Comparison of ENCODE assay signal across 1 cellular context in the genomic region with DNA sequence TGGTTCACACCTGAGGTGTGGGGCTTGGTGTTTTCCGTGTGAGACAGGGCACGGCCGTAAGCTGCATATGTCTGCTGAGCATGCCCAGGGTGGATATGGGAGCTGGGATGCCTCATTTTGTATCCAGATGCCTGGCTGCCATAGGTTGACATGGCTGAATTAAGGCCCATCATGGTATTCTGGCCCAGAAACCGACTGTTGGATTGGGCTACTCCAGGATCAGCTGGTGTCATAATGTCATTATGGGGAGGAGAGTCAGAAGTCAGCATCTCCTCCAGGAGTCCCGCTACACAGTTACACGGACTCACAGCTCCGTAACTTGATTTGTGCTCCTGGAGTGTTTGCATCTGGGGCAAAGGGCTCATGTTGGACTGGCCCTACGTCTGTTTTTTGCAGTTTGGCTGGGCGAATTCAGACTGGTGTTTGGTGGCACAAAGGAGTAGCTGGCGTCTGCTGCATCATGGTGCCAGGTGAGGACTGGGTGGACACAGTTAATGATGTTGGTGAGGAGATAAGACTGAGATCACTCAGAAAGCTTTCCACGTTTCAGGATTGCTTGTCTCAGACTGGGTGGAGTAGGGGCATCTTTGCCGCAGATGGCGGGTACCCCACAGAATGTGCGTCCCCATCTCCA.
TF ChIP-seq lines count a peak whose summit lies in the region.

No MANE protein-coding gene starts in this region.

TF ChIP-seq in HepG2, 621 proteins besides CTCF, POLR2A, EP300 and RAD21:
- TF ChIP-seq, protein P1, sequence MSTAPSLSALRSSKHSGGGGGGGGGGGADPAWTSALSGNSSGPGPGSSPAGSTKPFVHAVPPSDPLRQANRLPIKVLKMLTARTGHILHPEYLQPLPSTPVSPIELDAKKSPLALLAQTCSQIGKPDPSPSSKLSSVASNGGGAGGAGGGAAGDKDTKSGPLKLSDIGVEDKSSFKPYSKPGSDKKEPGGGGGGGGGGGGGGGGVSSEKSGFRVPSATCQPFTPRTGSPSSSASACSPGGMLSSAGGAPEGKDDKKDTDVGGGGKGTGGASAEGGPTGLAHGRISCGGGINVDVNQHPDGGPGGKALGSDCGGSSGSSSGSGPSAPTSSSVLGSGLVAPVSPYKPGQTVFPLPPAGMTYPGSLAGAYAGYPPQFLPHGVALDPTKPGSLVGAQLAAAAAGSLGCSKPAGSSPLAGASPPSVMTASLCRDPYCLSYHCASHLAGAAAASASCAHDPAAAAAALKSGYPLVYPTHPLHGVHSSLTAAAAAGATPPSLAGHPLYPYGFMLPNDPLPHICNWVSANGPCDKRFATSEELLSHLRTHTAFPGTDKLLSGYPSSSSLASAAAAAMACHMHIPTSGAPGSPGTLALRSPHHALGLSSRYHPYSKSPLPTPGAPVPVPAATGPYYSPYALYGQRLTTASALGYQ (CRISPR knock-in tag; IDR thresholded peaks at IDR 0.05) = no peak
- TF ChIP-seq ELF3 (CRISPR knock-in tag; IDR thresholded peaks at IDR 0.05) = no peak
- TF ChIP-seq, protein P2, sequence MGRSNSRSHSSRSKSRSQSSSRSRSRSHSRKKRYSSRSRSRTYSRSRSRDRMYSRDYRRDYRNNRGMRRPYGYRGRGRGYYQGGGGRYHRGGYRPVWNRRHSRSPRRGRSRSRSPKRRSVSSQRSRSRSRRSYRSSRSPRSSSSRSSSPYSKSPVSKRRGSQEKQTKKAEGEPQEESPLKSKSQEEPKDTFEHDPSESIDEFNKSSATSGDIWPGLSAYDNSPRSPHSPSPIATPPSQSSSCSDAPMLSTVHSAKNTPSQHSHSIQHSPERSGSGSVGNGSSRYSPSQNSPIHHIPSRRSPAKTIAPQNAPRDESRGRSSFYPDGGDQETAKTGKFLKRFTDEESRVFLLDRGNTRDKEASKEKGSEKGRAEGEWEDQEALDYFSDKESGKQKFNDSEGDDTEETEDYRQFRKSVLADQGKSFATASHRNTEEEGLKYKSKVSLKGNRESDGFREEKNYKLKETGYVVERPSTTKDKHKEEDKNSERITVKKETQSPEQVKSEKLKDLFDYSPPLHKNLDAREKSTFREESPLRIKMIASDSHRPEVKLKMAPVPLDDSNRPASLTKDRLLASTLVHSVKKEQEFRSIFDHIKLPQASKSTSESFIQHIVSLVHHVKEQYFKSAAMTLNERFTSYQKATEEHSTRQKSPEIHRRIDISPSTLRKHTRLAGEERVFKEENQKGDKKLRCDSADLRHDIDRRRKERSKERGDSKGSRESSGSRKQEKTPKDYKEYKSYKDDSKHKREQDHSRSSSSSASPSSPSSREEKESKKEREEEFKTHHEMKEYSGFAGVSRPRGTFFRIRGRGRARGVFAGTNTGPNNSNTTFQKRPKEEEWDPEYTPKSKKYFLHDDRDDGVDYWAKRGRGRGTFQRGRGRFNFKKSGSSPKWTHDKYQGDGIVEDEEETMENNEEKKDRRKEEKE (IDR thresholded peaks at IDR 0.05) = no peak
- TF ChIP-seq, protein P3, sequence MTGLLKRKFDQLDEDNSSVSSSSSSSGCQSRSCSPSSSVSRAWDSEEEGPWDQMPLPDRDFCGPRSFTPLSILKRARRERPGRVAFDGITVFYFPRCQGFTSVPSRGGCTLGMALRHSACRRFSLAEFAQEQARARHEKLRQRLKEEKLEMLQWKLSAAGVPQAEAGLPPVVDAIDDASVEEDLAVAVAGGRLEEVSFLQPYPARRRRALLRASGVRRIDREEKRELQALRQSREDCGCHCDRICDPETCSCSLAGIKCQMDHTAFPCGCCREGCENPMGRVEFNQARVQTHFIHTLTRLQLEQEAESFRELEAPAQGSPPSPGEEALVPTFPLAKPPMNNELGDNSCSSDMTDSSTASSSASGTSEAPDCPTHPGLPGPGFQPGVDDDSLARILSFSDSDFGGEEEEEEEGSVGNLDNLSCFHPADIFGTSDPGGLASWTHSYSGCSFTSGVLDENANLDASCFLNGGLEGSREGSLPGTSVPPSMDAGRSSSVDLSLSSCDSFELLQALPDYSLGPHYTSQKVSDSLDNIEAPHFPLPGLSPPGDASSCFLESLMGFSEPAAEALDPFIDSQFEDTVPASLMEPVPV (CRISPR knock-in tag; IDR thresholded peaks at IDR 0.05) = no peak
- TF ChIP-seq, protein P4, sequence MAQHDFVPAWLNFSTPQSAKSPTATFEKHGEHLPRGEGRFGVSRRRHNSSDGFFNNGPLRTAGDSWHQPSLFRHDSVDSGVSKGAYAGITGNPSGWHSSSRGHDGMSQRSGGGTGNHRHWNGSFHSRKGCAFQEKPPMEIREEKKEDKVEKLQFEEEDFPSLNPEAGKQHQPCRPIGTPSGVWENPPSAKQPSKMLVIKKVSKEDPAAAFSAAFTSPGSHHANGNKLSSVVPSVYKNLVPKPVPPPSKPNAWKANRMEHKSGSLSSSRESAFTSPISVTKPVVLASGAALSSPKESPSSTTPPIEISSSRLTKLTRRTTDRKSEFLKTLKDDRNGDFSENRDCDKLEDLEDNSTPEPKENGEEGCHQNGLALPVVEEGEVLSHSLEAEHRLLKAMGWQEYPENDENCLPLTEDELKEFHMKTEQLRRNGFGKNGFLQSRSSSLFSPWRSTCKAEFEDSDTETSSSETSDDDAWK (CRISPR knock-in tag; IDR thresholded peaks at IDR 0.05) = no peak
- no peak for TF ChIP-seq ZNF570 (CRISPR knock-in tag; IDR thresholded peaks at IDR 0.05; ENCODE audit: borderline replicate concordance)
- TF ChIP-seq FOXA1 (IDR thresholded peaks at IDR 0.05) = no peak
- TF ChIP-seq FOXA1 (CRISPR knock-in tag; IDR thresholded peaks at IDR 0.05) = no peak
- TF ChIP-seq ZMYM4 (CRISPR knock-in tag; IDR thresholded peaks at IDR 0.05) = no peak
- TF ChIP-seq, protein P5, sequence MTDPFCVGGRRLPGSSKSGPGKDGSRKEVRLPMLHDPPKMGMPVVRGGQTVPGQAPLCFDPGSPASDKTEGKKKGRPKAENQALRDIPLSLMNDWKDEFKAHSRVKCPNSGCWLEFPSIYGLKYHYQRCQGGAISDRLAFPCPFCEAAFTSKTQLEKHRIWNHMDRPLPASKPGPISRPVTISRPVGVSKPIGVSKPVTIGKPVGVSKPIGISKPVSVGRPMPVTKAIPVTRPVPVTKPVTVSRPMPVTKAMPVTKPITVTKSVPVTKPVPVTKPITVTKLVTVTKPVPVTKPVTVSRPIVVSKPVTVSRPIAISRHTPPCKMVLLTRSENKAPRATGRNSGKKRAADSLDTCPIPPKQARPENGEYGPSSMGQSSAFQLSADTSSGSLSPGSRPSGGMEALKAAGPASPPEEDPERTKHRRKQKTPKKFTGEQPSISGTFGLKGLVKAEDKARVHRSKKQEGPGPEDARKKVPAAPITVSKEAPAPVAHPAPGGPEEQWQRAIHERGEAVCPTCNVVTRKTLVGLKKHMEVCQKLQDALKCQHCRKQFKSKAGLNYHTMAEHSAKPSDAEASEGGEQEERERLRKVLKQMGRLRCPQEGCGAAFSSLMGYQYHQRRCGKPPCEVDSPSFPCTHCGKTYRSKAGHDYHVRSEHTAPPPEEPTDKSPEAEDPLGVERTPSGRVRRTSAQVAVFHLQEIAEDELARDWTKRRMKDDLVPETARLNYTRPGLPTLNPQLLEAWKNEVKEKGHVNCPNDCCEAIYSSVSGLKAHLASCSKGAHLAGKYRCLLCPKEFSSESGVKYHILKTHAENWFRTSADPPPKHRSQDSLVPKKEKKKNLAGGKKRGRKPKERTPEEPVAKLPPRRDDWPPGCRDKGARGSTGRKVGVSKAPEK (CRISPR knock-in tag; IDR thresholded peaks at IDR 0.05; ENCODE audit: borderline replicate concordance) = no peak
- TF ChIP-seq RARG (CRISPR knock-in tag; IDR thresholded peaks at IDR 0.05; ENCODE audit: low read depth) = no peak
- no peak for TF ChIP-seq PLRG1 (conservative IDR thresholded peaks at IDR 0.05)
